1 cellular context compared by ENCODE assay signal in genomic region chr6:14458669-14459266, GRCh38.
TF ChIP-seq lines count a peak whose summit lies in the region.

No MANE protein-coding gene starts in this region.

TF ChIP-seq in K562, 482 proteins besides CTCF, POLR2A, EP300 and RAD21 (continued from another document and continues in another):
- peak; percentile 86 for TF ChIP-seq ZNF592 (IDR thresholded peaks at IDR 0.05)
- no peak for TF ChIP-seq FOXA1 (IDR thresholded peaks at IDR 0.05; ENCODE audit: borderline replicate concordance)
- no peak for TF ChIP-seq RFX7 (CRISPR knock-in tag; IDR thresholded peaks at IDR 0.05)
- TF ChIP-seq L3MBTL2 (IDR thresholded peaks at IDR 0.05): peak; percentile 68
- no peak for TF ChIP-seq NR2C2 (CRISPR knock-in tag; IDR thresholded peaks at IDR 0.05)
- no peak; the same call in 1 of the 2 replicates for TF ChIP-seq NR2C2 (tag; IDR thresholded peaks at IDR 0.05)
- TF ChIP-seq MCM5 (IDR thresholded peaks at IDR 0.05; ENCODE audit: low read depth): no peak
- TF ChIP-seq ID3 (CRISPR knock-in tag; IDR thresholded peaks at IDR 0.05): no peak
- TF ChIP-seq ID3 (tag; IDR thresholded peaks at IDR 0.05): no peak
- no peak for TF ChIP-seq TRIM28 (IDR thresholded peaks at IDR 0.05)
- no peak for TF ChIP-seq PHB2 (IDR thresholded peaks at IDR 0.05; ENCODE audit: low read depth)
- TF ChIP-seq ARID3A (IDR thresholded peaks at IDR 0.05; ENCODE audit: borderline replicate concordance, low read depth, low read length): peak; percentile 21; the same call in 1 of the 2 replicates
- no peak for TF ChIP-seq NBN (IDR thresholded peaks at IDR 0.05; ENCODE audit: low read depth)
- no peak for TF ChIP-seq GABPB2 (CRISPR knock-in tag; conservative IDR thresholded peaks at IDR 0.05)
- no peak for TF ChIP-seq THRB (CRISPR knock-in tag; conservative IDR thresholded peaks at IDR 0.05)
- no peak for TF ChIP-seq CLOCK (CRISPR knock-in tag; IDR thresholded peaks at IDR 0.05; ENCODE audit: borderline replicate concordance)
- 0 out of 2 replicates have a peak, but pooled peaks have one; percentile 46 for TF ChIP-seq SMARCE1 (IDR thresholded peaks at IDR 0.05)
- 0 out of 4 replicates have a peak, but pooled peaks of 1 of the 2 experiments have one; percentile 17 for TF ChIP-seq MNT (conservative IDR thresholded peaks at IDR 0.05)
- no peak for TF ChIP-seq THRAP3 (IDR thresholded peaks at IDR 0.05; ENCODE audit: borderline replicate concordance)
- no peak for TF ChIP-seq ZBTB26 (CRISPR knock-in tag; IDR thresholded peaks at IDR 0.05)
- no peak for TF ChIP-seq GABPA (tag; conservative IDR thresholded peaks at IDR 0.05; ENCODE audit: low read depth)
- TF ChIP-seq CREB3 (tag; conservative IDR thresholded peaks at IDR 0.05; ENCODE audit: low read depth): 0 out of 2 replicates have a peak, but pooled peaks have one; percentile 32
- TF ChIP-seq MXD1 (CRISPR knock-in tag; IDR thresholded peaks at IDR 0.05; ENCODE audit: borderline replicate concordance, poor library complexity, severe bottlenecking): no peak
- peak; percentile 68 for TF ChIP-seq MGA (IDR thresholded peaks at IDR 0.05)
- peak; percentile 97 for TF ChIP-seq MAFK (IDR thresholded peaks at IDR 0.05; ENCODE audit: low read length)
